ENCODE assay signal across 8 cellular contexts in genomic region chr1:246930830-246931548, GRCh38. TPM values are rescaled to one million over a fixed set of nuclear protein-coding genes. Genes with fewer than 3 reads are reported as not detected.
DNase-seq lines count a peak whose midpoint lies in the region; ATAC-seq and TF ChIP-seq lines count a peak whose summit lies in the region.

No MANE protein-coding gene starts in this region.

- intact Hi-C loops in colonic mucosa (cut with DNase I) (no loop called here), left lung (cut with DNase I) (no loop called here)

- DNase-seq in NCI-H146 (lab: John Stamatoyannopoulos, UW) (peak; percentile 57), NCI-H146 treated with DMSO at 0.1 percent for 48 hours (lab: John Stamatoyannopoulos, UW; ENCODE audit: unreplicated experiment) (no peak), H4 (ENCODE audit: low spot score) (peak; percentile 30), LHCN-M2 (ENCODE audit: low read depth) (peak; percentile 57), colonic mucosa (peak; percentile 60), left lung (peak; percentile 69 to 88)
- DNase-seq in activated CD4-positive, CD25-positive, alpha-beta regulatory T cell (lab: John Stamatoyannopoulos, UW) = peak; percentile 18 to 47 (median 29)
- DNase-seq in stimulated activated CD4-positive, alpha-beta T cell treated with anti-CD3 and anti-CD28 coated beads, TNF-alpha, amount 100 ng/mL, for 1 hour (ENCODE audit: low read depth in 3 of 3, low spot score in 1 of 3) = peak in 2 of 3 donors; percentile 6 to 44

- peak; percentile 22 for ATAC-seq in left lung

- H3K4me3 ChIP-seq in colonic mucosa (peak overlapping the region; percentile 68), left lung (peak overlapping the region; percentile 72 to 77)

- H3K9me3 ChIP-seq in colonic mucosa (no peaks in the 10 kb centered on the region), left lung (no peaks in the 10 kb centered on the region)

- H3K27ac ChIP-seq in colonic mucosa (peak overlapping the region; percentile 94), left lung (peak overlapping the region; percentile 94 to 97)

- H3K9ac ChIP-seq in colonic mucosa (ENCODE audit: low read depth in 2 of 2, low read length in 2 of 2) = peak overlapping the region; percentile 90 to 96

- TF ChIP-seq CTCF in colonic mucosa (IDR thresholded peaks at IDR 0.05) = no peak
- TF ChIP-seq CTCF in left lung (IDR thresholded peaks at IDR 0.05) = no peak

- no peaks in the 10 kb centered on the region for H3K27me3 ChIP-seq in colonic mucosa
- H3K27me3 ChIP-seq in left lung = no peaks in the 10 kb centered on the region

- H3K36me3 ChIP-seq in colonic mucosa = no peaks in the 10 kb centered on the region
- peaks cover 0 to 17% of the 10 kb centered on the region in 2 donors for H3K36me3 ChIP-seq in left lung

- H3K4me1 ChIP-seq in colonic mucosa (peaks cover 5% of the 10 kb centered on the region), left lung (peaks cover 11 to 30% of the 10 kb centered on the region in 2 donors)

RNA-seq across cellular contexts. Expression of gene AHCTF1, which starts 0.8 kb away (rescaled TPM):
- total RNA-seq in H4 (2014; rRNA removed; shearing (Covaris generic)) = 18.1 and 21.4 TPM in 2 replicates
- total RNA-seq in LHCN-M2 (2014; rRNA removed) = 41.2 and 42.8 TPM in 2 replicates
- 6.1 TPM for polyA plus RNA-seq in LHCN-M2 (2012)
- total RNA-seq in colonic mucosa = 10 to 100 TPM; 22.8 to 24.5 TPM
- total RNA-seq in left lung = 10 to 100 TPM; 22.4 to 30.8 TPM
